26 cellular contexts compared by ENCODE assay signal in genomic region chr6:139832493-139832892, GRCh38.
DNase-seq lines count a peak whose midpoint lies in the region; ATAC-seq, FAIRE-seq and TF ChIP-seq lines count a peak whose summit lies in the region.
"Had no signal": no experiment of that assay in that cellular context is flagged by ENCODE, and none has a peak within 500 bp of the region (broad histone marks: within the 10 kb centered on the region; RNA-seq: fewer than 3 reads in every experiment).

No MANE protein-coding gene starts in this region.

- CTCF ChIA-PET in HepG2 (lab: Yijun Ruan, JAX; ENCODE audit: low intra/inter-chr PET ratio, low total read pairs): no interaction called here

- H3K4me1 Mint-ChIP-seq in GM23338 (no peaks in the 10 kb centered on the region), T-helper 17 cell (no peaks in the 10 kb centered on the region)
- H3K4me1 Mint-ChIP-seq: B cell had no signal

- no peak overlapping the region for H3K4me2 ChIP-seq in GM23338
- no peak overlapping the region for H3K4me2 ChIP-seq in neural cell (ENCODE audit: low read length)
- no peak overlapping the region for H3K4me2 ChIP-seq in HepG2 (ENCODE audit: low read depth, low read length)
- H3K4me2 ChIP-seq: A549; BLaER1 treated with 17β-estradiol and CSF1 and Interleukin-3, amounts not matched to agents 10 nM and 100 nM had no signal

- H3K27me3 Mint-ChIP-seq in GM23338 (ENCODE audit: insufficient read depth, low read depth, poor library complexity): no peaks in the 10 kb centered on the region
- H3K27me3 Mint-ChIP-seq in T-helper 17 cell: peaks cover 32% of the 10 kb centered on the region

- WGBS in HepG2 (ENCODE audit: low lambda C conversion rate): 43% methylated on average over 10 of the region's 10 CpGs

- H3K4me3 ChIP-seq in GM23338: no peak overlapping the region
- H3K4me3 ChIP-seq in neural cell (ENCODE audit: low read length): no peak overlapping the region
- no peak overlapping the region for H3K4me3 ChIP-seq in gastrocnemius medialis
- H3K4me3 ChIP-seq in HepG2 (replicated peaks in 1 of 3; ENCODE audit: insufficient read depth in 1 of 3, low read depth in 2 of 3, low read length in 3 of 3): no peak overlapping the region
- H3K4me3 ChIP-seq: A549; BLaER1 treated with 17β-estradiol and CSF1 and Interleukin-3, amounts not matched to agents 10 nM and 100 nM; GM12878 had no signal

- H3K4me3 Mint-ChIP-seq in GM23338: no peak overlapping the region
- no peak overlapping the region for H3K4me3 Mint-ChIP-seq in T-helper 17 cell
- H3K4me3 Mint-ChIP-seq: B cell; CD4-positive, alpha-beta T cell; CD8-positive, alpha-beta T cell had no signal

- FAIRE-seq in HepG2 (lab: Jason Lieb, UNC): no peak
- FAIRE-seq: A549, D721Med, GM12878, GM12892, GM18507, GM19239 had no signal

- TF ChIP-seq POLR2A in gastrocnemius medialis (IDR thresholded peaks at IDR 0.05) (no peak), HepG2 (IDR thresholded peaks at IDR 0.05; ENCODE audit: insufficient read depth in 1 of 2, low read depth in 2 of 2, low read length in 2 of 2) (no peak)

- no peaks in the 10 kb centered on the region for H3K9me3 Mint-ChIP-seq in GM23338
- H3K9me3 Mint-ChIP-seq: CD4-positive, alpha-beta T cell; CD8-positive, alpha-beta T cell had no signal

- intact Hi-C loops in gastrocnemius medialis (cut with DNase I; ENCODE audit: low total_unique reads) (loop anchor here (2.0 kb wide), 2 partner anchors 68 to 462 kb away; no protein-coding TSS in a partner anchor), HepG2 (cut with micrococcal nuclease; ENCODE audit: unreplicated experiment) (no loop called here)

- ATAC-seq in GM23338 (no peak), gastrocnemius medialis (no peak), HepG2 (no peak), T-helper 17 cell (no peak)
- ATAC-seq: A549; CD8-positive, alpha-beta T cell; GM12878 had no signal

- no TSS peak for BruUV-seq in HepG2 (replicated peaks; lab: Mats Ljungman, UMichigan)

- H3K36me3 ChIP-seq in GM23338 (ENCODE audit: insufficient read depth): no peaks in the 10 kb centered on the region
- no peaks in the 10 kb centered on the region for H3K36me3 ChIP-seq in neural cell (ENCODE audit: insufficient read depth, low read length)
- H3K36me3 ChIP-seq in gastrocnemius medialis: no peaks in the 10 kb centered on the region
- H3K36me3 ChIP-seq in HepG2 (replicated peaks in 1 of 2; ENCODE audit: control insufficient read depth in 1 of 2, insufficient read depth in 2 of 2, low read length in 2 of 2): no peaks in the 10 kb centered on the region
- H3K36me3 ChIP-seq: BLaER1 treated with 17β-estradiol and CSF1 and Interleukin-3, amounts not matched to agents 10 nM and 100 nM had no signal

- H3K9ac ChIP-seq in neural cell (ENCODE audit: low read length): no peak overlapping the region
- no peak overlapping the region for H3K9ac ChIP-seq in HepG2 (ENCODE audit: insufficient read depth, low read depth, low read length)
- H3K9ac ChIP-seq: BLaER1 treated with 17β-estradiol and CSF1 and Interleukin-3, amounts not matched to agents 10 nM and 100 nM had no signal

- H2AFZ ChIP-seq in GM23338 (peak overlapping the region; percentile 34; the same call in 1 of the 2 replicates), neural cell (ENCODE audit: low read depth, low read length) (no peak overlapping the region), HepG2 (ENCODE audit: low read length) (no peak overlapping the region)

- H3K27ac Mint-ChIP-seq in GM23338: no peak overlapping the region
- no peak overlapping the region for H3K27ac Mint-ChIP-seq in T-helper 17 cell
- H3K27ac Mint-ChIP-seq: B cell; CD4-positive, alpha-beta T cell; CD8-positive, alpha-beta T cell had no signal

- H3K4me1 ChIP-seq in GM23338 (ENCODE audit: insufficient read depth): no peaks in the 10 kb centered on the region
- peaks cover 25 to 32% of the 10 kb centered on the region in 2 donors for H3K4me1 ChIP-seq in gastrocnemius medialis
- H3K4me1 ChIP-seq in HepG2 (ENCODE audit: insufficient read depth, low read length): no peaks in the 10 kb centered on the region
- H3K4me1 ChIP-seq: A549; BLaER1 treated with 17β-estradiol and CSF1 and Interleukin-3, amounts not matched to agents 10 nM and 100 nM; Caco-2 had no signal

- DNase-seq in GM23338 (ENCODE audit: low spot score): no peak
- DNase-seq in NCI-H2227 treated with DMSO at 0.1 percent for 48 hours (lab: John Stamatoyannopoulos, UW): peak; percentile 77
- no peak for DNase-seq in gastrocnemius medialis
- DNase-seq in DMS53 treated with DMSO at 0.1 percent for 48 hours (lab: John Stamatoyannopoulos, UW; ENCODE audit: unreplicated experiment): no peak
- no peak for DNase-seq in HepG2 (ENCODE audit: low spot score)
- DNase-seq in T-helper 17 cell: no peak
- DNase-seq: AML-193; Caco-2; Calu3; CD4-positive, alpha-beta T cell; CD8-positive, alpha-beta T cell; DMS79; DND-41; EL; GDM1 had no signal

- TF ChIP-seq RAD21 in neural cell (conservative IDR thresholded peaks at IDR 0.05) (no peak), HepG2 (CRISPR knock-in tag; IDR thresholded peaks at IDR 0.05) (no peak)

- POLR2A ChIA-PET in HepG2 (lab: Yijun Ruan, JAX): no interaction called here

- TF ChIP-seq CTCF in GM23338 (conservative IDR thresholded peaks at IDR 0.05; ENCODE audit: low read depth in 2 of 2) (no peak), neural cell (IDR thresholded peaks at IDR 0.05; ENCODE audit: poor library complexity, severe bottlenecking) (no peak), gastrocnemius medialis (IDR thresholded peaks at IDR 0.05 in 4 of 5, conservative IDR thresholded peaks at IDR 0.05 in 1 of 5) (no peak), HepG2 (CRISPR knock-in tag; IDR thresholded peaks at IDR 0.05) (no peak)

- H3K9me2 ChIP-seq in GM23338 (ENCODE audit: insufficient read depth) (peaks cover 7% of the 10 kb centered on the region; the same call in 1 of the 2 replicates), neural cell (ENCODE audit: insufficient read depth, low read length) (no peaks in the 10 kb centered on the region)

- H3K27me3 ChIP-seq in GM23338 (ENCODE audit: insufficient read depth) (no peaks in the 10 kb centered on the region), neural cell (ENCODE audit: insufficient read depth, low read depth, low read length) (no peaks in the 10 kb centered on the region), gastrocnemius medialis (no peaks in the 10 kb centered on the region), HepG2 (ENCODE audit: control insufficient read depth in 1 of 2, insufficient read depth in 2 of 2, low read length in 2 of 2) (no peaks in the 10 kb centered on the region; a peak in 1 of 5 replicates)
- H3K27me3 ChIP-seq: BLaER1 treated with 17β-estradiol and CSF1 and Interleukin-3, amounts not matched to agents 10 nM and 100 nM had no signal

- H3K79me2 ChIP-seq in GM23338 (replicated peaks; ENCODE audit: insufficient read depth) (no peaks in the 10 kb centered on the region), neural cell (replicated peaks; ENCODE audit: insufficient read depth, low read length) (no peaks in the 10 kb centered on the region), HepG2 (ENCODE audit: insufficient read depth, low read length) (no peaks in the 10 kb centered on the region)

- H3F3A ChIP-seq in GM23338 (replicated peaks; ENCODE audit: low read depth) (no peaks in the 10 kb centered on the region), neural cell (ENCODE audit: insufficient read depth, low read length, poor library complexity, severe bottlenecking) (no peaks in the 10 kb centered on the region)

- in situ Hi-C loops in gastrocnemius medialis (cut with MboI; ENCODE audit: low sequenced_read_pairs in 4 of 4) (loop anchor here in 1 of 4 donors (5.0 kb wide), 1 partner anchor 65 kb away; no protein-coding TSS in a partner anchor), HepG2 (cut with HindIII; ENCODE audit: extremely low pct_ligation_motif_present, low pct_unique_long_range_greater_than_20kb) (no loop called here)

- H3K36me3 Mint-ChIP-seq in GM23338 (ENCODE audit: low read depth) (no peaks in the 10 kb centered on the region), T-helper 17 cell (ENCODE audit: low read depth) (peaks cover 4% of the 10 kb centered on the region)
- H3K36me3 Mint-ChIP-seq: CD8-positive, alpha-beta T cell had no signal

- no peak for TF ChIP-seq EP300 in neural cell (conservative IDR thresholded peaks at IDR 0.05; ENCODE audit: poor library complexity, severe bottlenecking)
- no peak for TF ChIP-seq EP300 in HepG2 (IDR thresholded peaks at IDR 0.05; ENCODE audit: low read depth in 2 of 2, low read length in 2 of 2)
- TF ChIP-seq EP300 in HepG2 (CRISPR knock-in tag; IDR thresholded peaks at IDR 0.05; ENCODE audit: borderline replicate concordance): no peak

- H3K27ac ChIP-seq in GM23338 (ENCODE audit: low read depth) (no peak overlapping the region), neural cell (ENCODE audit: low read length) (no peak overlapping the region), gastrocnemius medialis (peak overlapping the region in 3 of 4 donors; percentile 15 to 63 (median 63)), HepG2 (ENCODE audit: extremely low read length, insufficient read depth, low read length) (no peak overlapping the region)
- H3K27ac ChIP-seq: 22Rv1; A549; BLaER1 treated with 17β-estradiol and CSF1 and Interleukin-3, amounts not matched to agents 10 nM and 100 nM; C4-2B had no signal

- H4K20me1 ChIP-seq in GM23338 (replicated peaks; ENCODE audit: insufficient read depth) (no peaks in the 10 kb centered on the region), neural cell (ENCODE audit: insufficient read depth) (no peaks in the 10 kb centered on the region), HepG2 (ENCODE audit: insufficient read depth, low read length) (no peaks in the 10 kb centered on the region)
- H4K20me1 ChIP-seq: BLaER1 treated with 17β-estradiol and CSF1 and Interleukin-3, amounts not matched to agents 10 nM and 100 nM had no signal

- H3K9me3 ChIP-seq in neural cell (ENCODE audit: low read length): no peaks in the 10 kb centered on the region
- no peaks in the 10 kb centered on the region for H3K9me3 ChIP-seq in gastrocnemius medialis
- no peaks in the 10 kb centered on the region for H3K9me3 ChIP-seq in HepG2 (ENCODE audit: low read length)
- no peaks in the 10 kb centered on the region for H3K9me3 ChIP-seq in T-helper 17 cell (ENCODE audit: control insufficient read depth, low read length, poor library complexity, severe bottlenecking)
- H3K9me3 ChIP-seq: A549, Caco-2 had no signal

TF ChIP-seq in GM23338, 12 proteins besides CTCF, POLR2A, EP300 and RAD21 (continues in another document):
- TF ChIP-seq EZH2phosphoT487 (IDR thresholded peaks at IDR 0.05; ENCODE audit: unreplicated experiment) (no peak), STAT1 (IDR thresholded peaks at IDR 0.05; ENCODE audit: unreplicated experiment) (no peak), ZNF114 (CRISPR knock-in tag; IDR thresholded peaks at IDR 0.05) (no peak)

Comparison
In these comparisons a context has a peak if more than half of its experiments do, and no peak if none do; other contexts are left out.
1. H3K27ac ChIP-seq: peak in gastrocnemius medialis (3 of 4); none in GM23338 (single experiment), neural cell (single experiment) and HepG2 (single experiment).